10 cellular contexts compared by ENCODE assay signal in the genomic region with DNA sequence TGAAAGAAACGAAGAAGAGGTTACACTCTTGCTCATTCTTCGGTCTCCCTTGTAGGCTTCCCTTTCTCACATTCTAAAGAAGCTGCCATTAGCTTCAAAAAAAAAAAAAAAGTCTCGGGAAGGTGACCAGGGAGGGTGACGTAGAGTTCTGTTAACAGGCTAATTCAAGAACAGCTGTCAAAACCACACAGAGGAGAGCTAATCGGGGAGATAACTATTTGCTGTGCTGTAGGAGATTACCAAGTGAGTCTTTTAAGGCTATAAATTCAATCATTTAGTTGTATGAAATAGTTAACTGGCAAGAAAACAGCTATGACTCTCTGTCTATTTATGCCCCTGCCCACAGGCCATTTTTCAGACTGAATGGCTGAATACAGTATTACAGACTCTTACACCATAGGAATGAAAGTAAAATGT.
DNase-seq lines count a peak whose midpoint lies in the region; ATAC-seq, FAIRE-seq and TF ChIP-seq lines count a peak whose summit lies in the region.
"Had no signal": no experiment of that assay in that cellular context is flagged by ENCODE, and none has a peak within 500 bp of the region (broad histone marks: within the 10 kb centered on the region; RNA-seq: fewer than 3 reads in every experiment).

No MANE protein-coding gene starts in this region.

- intact Hi-C loops in endothelial cell of umbilical vein (cut with micrococcal nuclease) (loop anchor here (1.0 to 2.0 kb wide), 3 partner anchors 66 to 317 kb away; a partner anchor contains a TSS), vagina (cut with DNase I) (no loop called here)

- no TSS peak for BruUV-seq in endothelial cell of umbilical vein (replicated peaks; lab: Mats Ljungman, UMichigan)

- peak overlapping the region; percentile 98 for H3K9ac ChIP-seq in endothelial cell of umbilical vein (replicated peaks; ENCODE audit: extremely low read depth, insufficient read depth, low read length)
- H3K9ac ChIP-seq in mucosa of stomach (ENCODE audit: low read length): peak overlapping the region; percentile 56

- FAIRE-seq in endothelial cell of umbilical vein (lab: Jason Lieb, UNC): peak; percentile 67

- DNase-seq in NCI-H524 (lab: John Stamatoyannopoulos, UW) (peak; percentile 75 to 86), endothelial cell of umbilical vein (ENCODE audit: low read depth, low spot score) (peak; percentile 85), vagina (ENCODE audit: extremely low spot score in 2 of 2) (no peak), NCI-H2196 (lab: John Stamatoyannopoulos, UW; ENCODE audit: unreplicated experiment) (no peak), NCI-H1417 treated with DMSO at 0.1 percent for 48 hours (lab: John Stamatoyannopoulos, UW) (no peak)
- DNase-seq: activated naive CD4-positive, alpha-beta T cell treated with Interleukin-2 at 50 U/mL for 16 hours; stimulated activated CD8-positive, alpha-beta memory T cell treated with anti-CD3 and anti-CD28 coated beads, Interleukin-4, amount 100 ng/mL, for 48 hours had no signal

- dilution Hi-C loops in endothelial cell of umbilical vein (cut with MboI; ENCODE audit: extremely low pct_ligation_motif_present, low sequenced_read_pairs): no loop called here

- no peaks in the 10 kb centered on the region for H4K20me1 ChIP-seq in endothelial cell of umbilical vein (replicated peaks; ENCODE audit: control insufficient read depth, extremely low read depth, insufficient read depth, low read length)

- H3K27me3 ChIP-seq in endothelial cell of umbilical vein (ENCODE audit: control insufficient read depth in 2 of 2, insufficient read depth in 2 of 2, low read length in 2 of 2) (no peaks in the 10 kb centered on the region), mucosa of stomach (ENCODE audit: control insufficient read depth, insufficient read depth, low read length) (no peaks in the 10 kb centered on the region), vagina (no peaks in the 10 kb centered on the region)

- H3K36me3 ChIP-seq in endothelial cell of umbilical vein (ENCODE audit: control insufficient read depth in 2 of 2, extremely low read depth in 1 of 2, insufficient read depth in 2 of 2, low read length in 2 of 2) (no peaks in the 10 kb centered on the region), mucosa of stomach (ENCODE audit: control insufficient read depth, insufficient read depth, low read length) (no peaks in the 10 kb centered on the region), vagina (peaks cover 0 to 13% of the 10 kb centered on the region in 2 donors)

- peak overlapping the region; percentile 99 for H3K4me2 ChIP-seq in endothelial cell of umbilical vein (ENCODE audit: insufficient read depth, low read length)

- no peak for ATAC-seq in HG03039 (IDR thresholded peaks at IDR 0.05; ENCODE audit: unreplicated experiment)

- peak overlapping the region; percentile 50 to 84 (median 53) for H3K4me3 ChIP-seq in endothelial cell of umbilical vein (replicated peaks in 1 of 3; ENCODE audit: insufficient read depth in 1 of 3, low read depth in 1 of 3, low read length in 3 of 3)
- H3K4me3 ChIP-seq in mucosa of stomach (ENCODE audit: low read length): no peak overlapping the region
- H3K4me3 ChIP-seq in vagina: peak overlapping the region; percentile 48 to 53

- CTCF ChIA-PET in endothelial cell of umbilical vein (lab: Charles Lee): interaction anchor here (0.9 to 3.0 kb wide), 8 partner anchors 15 to 321 kb away, joined by 3 to 13 read pairs (median 4); no protein-coding TSS in a partner anchor

- TF ChIP-seq POLR2A in endothelial cell of umbilical vein (IDR thresholded peaks at IDR 0.05; ENCODE audit: low read depth, low read length) (no peak), vagina (IDR thresholded peaks at IDR 0.05) (no peak)

- no peaks in the 10 kb centered on the region for H3K79me2 ChIP-seq in endothelial cell of umbilical vein (ENCODE audit: control insufficient read depth, insufficient read depth, low read length)

- POLR2A ChIA-PET in endothelial cell of umbilical vein (lab: Charles Lee): interaction anchor here (0.6 to 1.5 kb wide), 2 partner anchors 173 to 321 kb away, joined by 3 to 5 read pairs; no protein-coding TSS in a partner anchor

- no peak for TF ChIP-seq CTCF in endothelial cell of umbilical vein (IDR thresholded peaks at IDR 0.05; ENCODE audit: extremely low read depth in 1 of 2, insufficient read depth in 1 of 2, low read depth in 1 of 2, low read length in 2 of 2)
- TF ChIP-seq CTCF in vagina (IDR thresholded peaks at IDR 0.05): no peak

- H2AFZ ChIP-seq in endothelial cell of umbilical vein (ENCODE audit: low read depth, low read length): peak overlapping the region; percentile 69

- H3K4me1 ChIP-seq in endothelial cell of umbilical vein (ENCODE audit: control insufficient read depth, extremely low read depth, insufficient read depth, low read length) (peaks cover 23% of the 10 kb centered on the region), mucosa of stomach (ENCODE audit: control insufficient read depth, insufficient read depth, low read length) (no peaks in the 10 kb centered on the region), vagina (peaks cover 18% of the 10 kb centered on the region)

- H3K27ac ChIP-seq in endothelial cell of umbilical vein (ENCODE audit: insufficient read depth, low read depth, low read length): peak overlapping the region; percentile 96
- H3K27ac ChIP-seq in vagina: peak overlapping the region; percentile 90
- H3K27ac ChIP-seq: HL-60 had no signal

- no peaks in the 10 kb centered on the region for H3K9me3 ChIP-seq in endothelial cell of umbilical vein (replicated peaks; ENCODE audit: control insufficient read depth, insufficient read depth, low read length)
- H3K9me3 ChIP-seq in mucosa of stomach (ENCODE audit: control insufficient read depth, low read length): no peaks in the 10 kb centered on the region
- no peaks in the 10 kb centered on the region for H3K9me3 ChIP-seq in vagina

- H3K9me1 ChIP-seq in endothelial cell of umbilical vein (replicated peaks; ENCODE audit: control insufficient read depth, extremely low read depth, insufficient read depth, low read length): no peaks in the 10 kb centered on the region

TF ChIP-seq in endothelial cell of umbilical vein, 7 proteins besides CTCF, POLR2A, EP300 and RAD21:
- no peak for TF ChIP-seq GATA2 (IDR thresholded peaks at IDR 0.05; ENCODE audit: insufficient read depth, insufficient read length, low read depth, low read length)
TF ChIP-seq in endothelial cell of umbilical vein: peak in this region for 0.

Comparison
In these comparisons a context has a peak if more than half of its experiments do, and no peak if none do; other contexts are left out.
1. DNase-seq: peak in NCI-H524 (2 of 2) and endothelial cell of umbilical vein (single experiment); none in vagina (0 of 2), NCI-H2196 (single experiment) and NCI-H1417 treated with DMSO at 0.1 percent for 48 hours (single experiment).